In the genomic region with DNA sequence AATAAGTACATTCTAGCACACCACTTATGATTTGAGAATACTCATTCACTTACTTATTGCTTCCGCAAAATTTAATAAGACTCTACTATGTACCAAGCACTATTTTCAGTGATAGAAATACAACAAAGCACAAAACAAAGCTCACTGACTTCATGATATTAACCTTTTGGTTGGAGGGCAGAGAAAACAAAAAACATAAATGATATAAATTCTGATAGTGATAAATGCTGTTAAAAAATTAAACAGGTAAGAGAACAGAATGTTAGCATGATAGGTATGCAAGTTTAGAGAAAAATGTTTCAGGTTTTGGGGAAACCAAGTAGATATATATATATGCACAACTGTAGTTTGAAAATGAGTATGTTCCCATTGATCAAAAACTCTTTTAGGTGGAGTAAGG, we compare ENCODE assay signal across 1 cellular context.
TF ChIP-seq lines count a peak whose summit lies in the region.

No MANE protein-coding gene starts in this region.

TF ChIP-seq in A549, 52 proteins besides CTCF, POLR2A, EP300 and RAD21:
- TF ChIP-seq, protein P1, sequence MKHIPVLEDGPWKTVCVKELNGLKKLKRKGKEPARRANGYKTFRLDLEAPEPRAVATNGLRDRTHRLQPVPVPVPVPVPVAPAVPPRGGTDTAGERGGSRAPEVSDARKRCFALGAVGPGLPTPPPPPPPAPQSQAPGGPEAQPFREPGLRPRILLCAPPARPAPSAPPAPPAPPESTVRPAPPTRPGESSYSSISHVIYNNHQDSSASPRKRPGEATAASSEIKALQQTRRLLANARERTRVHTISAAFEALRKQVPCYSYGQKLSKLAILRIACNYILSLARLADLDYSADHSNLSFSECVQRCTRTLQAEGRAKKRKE (CRISPR knock-in tag; IDR thresholded peaks at IDR 0.05; ENCODE audit: low read depth), result no peak
- TF ChIP-seq POLR2AphosphoS2 (conservative IDR thresholded peaks at IDR 0.05; ENCODE audit: low read length) (no peak), KDM5A (IDR thresholded peaks at IDR 0.05) (no peak), ZNF302 (CRISPR knock-in tag; IDR thresholded peaks at IDR 0.05) (no peak), MYC (IDR thresholded peaks at IDR 0.05; ENCODE audit: borderline replicate concordance, low read length) (no peak), HDAC2 (IDR thresholded peaks at IDR 0.05) (no peak), RFX5 (IDR thresholded peaks at IDR 0.05) (no peak), FOSB (CRISPR knock-in tag; IDR thresholded peaks at IDR 0.05) (no peak), EHF (CRISPR knock-in tag; IDR thresholded peaks at IDR 0.05) (no peak)
- TF ChIP-seq, protein P2, sequence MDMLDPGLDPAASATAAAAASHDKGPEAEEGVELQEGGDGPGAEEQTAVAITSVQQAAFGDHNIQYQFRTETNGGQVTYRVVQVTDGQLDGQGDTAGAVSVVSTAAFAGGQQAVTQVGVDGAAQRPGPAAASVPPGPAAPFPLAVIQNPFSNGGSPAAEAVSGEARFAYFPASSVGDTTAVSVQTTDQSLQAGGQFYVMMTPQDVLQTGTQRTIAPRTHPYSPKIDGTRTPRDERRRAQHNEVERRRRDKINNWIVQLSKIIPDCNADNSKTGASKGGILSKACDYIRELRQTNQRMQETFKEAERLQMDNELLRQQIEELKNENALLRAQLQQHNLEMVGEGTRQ (IDR thresholded peaks at IDR 0.05), result no peak
- TF ChIP-seq, protein P3, sequence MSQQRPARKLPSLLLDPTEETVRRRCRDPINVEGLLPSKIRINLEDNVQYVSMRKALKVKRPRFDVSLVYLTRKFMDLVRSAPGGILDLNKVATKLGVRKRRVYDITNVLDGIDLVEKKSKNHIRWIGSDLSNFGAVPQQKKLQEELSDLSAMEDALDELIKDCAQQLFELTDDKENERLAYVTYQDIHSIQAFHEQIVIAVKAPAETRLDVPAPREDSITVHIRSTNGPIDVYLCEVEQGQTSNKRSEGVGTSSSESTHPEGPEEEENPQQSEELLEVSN (IDR thresholded peaks at IDR 0.05; ENCODE audit: borderline replicate concordance, low read depth), result no peak
- TF ChIP-seq, protein P4, sequence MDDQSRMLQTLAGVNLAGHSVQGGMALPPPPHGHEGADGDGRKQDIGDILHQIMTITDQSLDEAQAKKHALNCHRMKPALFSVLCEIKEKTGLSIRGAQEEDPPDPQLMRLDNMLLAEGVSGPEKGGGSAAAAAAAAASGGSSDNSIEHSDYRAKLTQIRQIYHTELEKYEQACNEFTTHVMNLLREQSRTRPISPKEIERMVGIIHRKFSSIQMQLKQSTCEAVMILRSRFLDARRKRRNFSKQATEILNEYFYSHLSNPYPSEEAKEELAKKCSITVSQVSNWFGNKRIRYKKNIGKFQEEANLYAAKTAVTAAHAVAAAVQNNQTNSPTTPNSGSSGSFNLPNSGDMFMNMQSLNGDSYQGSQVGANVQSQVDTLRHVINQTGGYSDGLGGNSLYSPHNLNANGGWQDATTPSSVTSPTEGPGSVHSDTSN (IDR thresholded peaks at IDR 0.05), result no peak
- TF ChIP-seq, protein P5, sequence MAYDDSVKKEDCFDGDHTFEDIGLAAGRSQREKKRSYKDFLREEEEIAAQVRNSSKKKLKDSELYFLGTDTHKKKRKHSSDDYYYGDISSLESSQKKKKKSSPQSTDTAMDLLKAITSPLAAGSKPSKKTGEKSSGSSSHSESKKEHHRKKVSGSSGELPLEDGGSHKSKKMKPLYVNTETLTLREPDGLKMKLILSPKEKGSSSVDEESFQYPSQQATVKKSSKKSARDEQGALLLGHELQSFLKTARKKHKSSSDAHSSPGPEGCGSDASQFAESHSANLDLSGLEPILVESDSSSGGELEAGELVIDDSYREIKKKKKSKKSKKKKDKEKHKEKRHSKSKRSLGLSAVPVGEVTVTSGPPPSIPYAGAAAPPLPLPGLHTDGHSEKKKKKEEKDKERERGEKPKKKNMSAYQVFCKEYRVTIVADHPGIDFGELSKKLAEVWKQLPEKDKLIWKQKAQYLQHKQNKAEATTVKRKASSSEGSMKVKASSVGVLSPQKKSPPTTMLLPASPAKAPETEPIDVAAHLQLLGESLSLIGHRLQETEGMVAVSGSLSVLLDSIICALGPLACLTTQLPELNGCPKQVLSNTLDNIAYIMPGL (CRISPR knock-in tag; IDR thresholded peaks at IDR 0.05; ENCODE audit: borderline replicate concordance), result no peak
